In genomic region chr10:44857363-44858016, GRCh38 we compare ENCODE assay signal across 8 cellular contexts. TPM values are rescaled to one million over a fixed set of nuclear protein-coding genes. Genes with fewer than 3 reads are reported as not detected.
DNase-seq lines count a peak whose midpoint lies in the region; ATAC-seq and TF ChIP-seq lines count a peak whose summit lies in the region.

No MANE protein-coding gene starts in this region.

- H3K4me3 ChIP-seq in OCI-LY1 (ENCODE audit: low read depth, low read length, poor library complexity, severe bottlenecking) (no peak overlapping the region), neural cell (ENCODE audit: low read length) (no peak overlapping the region), thyroid gland (replicated peaks in 1 of 3) (no peak overlapping the region)

- H3K9me2 ChIP-seq in OCI-LY1 (ENCODE audit: low read depth, low read length) (no peaks in the 10 kb centered on the region), neural cell (ENCODE audit: insufficient read depth, low read length) (no peaks in the 10 kb centered on the region)

- no peaks in the 10 kb centered on the region for H3K36me3 Mint-ChIP-seq in activated T-cell treated with anti-CD3 and anti-CD28 coated beads, Interleukin-2, amount 50 U/mL, for 24 hours (ENCODE audit: low read depth)

- H2AFZ ChIP-seq in OCI-LY1 (ENCODE audit: low read length): no peak overlapping the region
- no peak overlapping the region for H2AFZ ChIP-seq in neural cell (ENCODE audit: low read depth, low read length)

- peak; percentile 97 for TF ChIP-seq CTCF in GM13976 (IDR thresholded peaks at IDR 0.05; ENCODE audit: borderline replicate concordance, control extremely low read depth, extremely low read depth, insufficient read depth, missing control alignments)
- TF ChIP-seq CTCF in OCI-LY1 (IDR thresholded peaks at IDR 0.05; ENCODE audit: low read length): peak; percentile 95
- peak; percentile 84 for TF ChIP-seq CTCF in neural cell (IDR thresholded peaks at IDR 0.05; ENCODE audit: poor library complexity, severe bottlenecking)
- TF ChIP-seq CTCF in thyroid gland (IDR thresholded peaks at IDR 0.05): peak; percentile 90 to 99 (median 92)

- H3K36me3 ChIP-seq in OCI-LY1 (ENCODE audit: insufficient read depth, low read length): no peaks in the 10 kb centered on the region
- H3K36me3 ChIP-seq in neural cell (ENCODE audit: insufficient read depth, low read length): no peaks in the 10 kb centered on the region
- H3K36me3 ChIP-seq in thyroid gland: no peaks in the 10 kb centered on the region

- DNase-seq in ACHN (peak; percentile 49), GM13976 (ENCODE audit: low spot score) (peak; percentile 82), fibroblast of peridontal ligament (ENCODE audit: extremely low read depth) (peak; percentile 94), thyroid gland (peak; percentile 51 to 61)
- peak; percentile 79 for DNase-seq in activated T-cell treated with anti-CD3 and anti-CD28 coated beads, Interleukin-2, amount 50 U/mL, for 24 hours

- H3K79me2 ChIP-seq in OCI-LY1 (ENCODE audit: insufficient read depth, low read length): no peaks in the 10 kb centered on the region
- no peaks in the 10 kb centered on the region for H3K79me2 ChIP-seq in neural cell (replicated peaks; ENCODE audit: insufficient read depth, low read length)

- WGBS in thyroid gland, 2 donors: 36% methylated on average over 9 of the region's 9 CpGs

- no peak for TF ChIP-seq EP300 in neural cell (conservative IDR thresholded peaks at IDR 0.05; ENCODE audit: poor library complexity, severe bottlenecking)

- TF ChIP-seq RAD21 in neural cell (conservative IDR thresholded peaks at IDR 0.05): peak; percentile 78

- no peaks in the 10 kb centered on the region for H3F3A ChIP-seq in OCI-LY1 (ENCODE audit: insufficient read depth, low read length)
- H3F3A ChIP-seq in neural cell (ENCODE audit: insufficient read depth, low read length, poor library complexity, severe bottlenecking): no peaks in the 10 kb centered on the region

- H3K4me2 ChIP-seq in OCI-LY1 (ENCODE audit: low read length) (no peak overlapping the region), neural cell (ENCODE audit: low read length) (no peak overlapping the region)

- no peak overlapping the region for H3K4me3 Mint-ChIP-seq in activated T-cell treated with anti-CD3 and anti-CD28 coated beads, Interleukin-2, amount 50 U/mL, for 24 hours

- in situ Hi-C loops in ACHN (cut with HindIII; ENCODE audit: low pct_ligation_motif_present, low pct_unique_long_range_greater_than_20kb, low sequenced_read_pairs) (no loop called here), GM13976 (cut with MboI; ENCODE audit: low sequenced_read_pairs, unreplicated experiment) (loop anchor here (25.0 kb wide), 2 partner anchors 470 to 1195 kb away; partner anchors contain the start of gene CXCL12)

- H3K9me3 Mint-ChIP-seq in activated T-cell treated with anti-CD3 and anti-CD28 coated beads, Interleukin-2, amount 50 U/mL, for 24 hours: no peaks in the 10 kb centered on the region

- TF ChIP-seq POLR2A in thyroid gland (IDR thresholded peaks at IDR 0.05): no peak

- H3K27ac Mint-ChIP-seq in activated T-cell treated with anti-CD3 and anti-CD28 coated beads, Interleukin-2, amount 50 U/mL, for 24 hours: no peak overlapping the region

- ATAC-seq in HG03025 (IDR thresholded peaks at IDR 0.05; ENCODE audit: low FRiP score, unreplicated experiment): peak; percentile 68

- H4K20me1 ChIP-seq in OCI-LY1 (ENCODE audit: insufficient read depth, low read length) (no peaks in the 10 kb centered on the region), neural cell (ENCODE audit: insufficient read depth) (no peaks in the 10 kb centered on the region)

- H3K4me1 ChIP-seq in OCI-LY1 (ENCODE audit: insufficient read depth, low read length, severe bottlenecking) (no peaks in the 10 kb centered on the region), thyroid gland (peaks cover 0 to 11% of the 10 kb centered on the region in 2 donors)

- no peak overlapping the region for H3K9ac ChIP-seq in OCI-LY1 (ENCODE audit: low read length)
- no peak overlapping the region for H3K9ac ChIP-seq in neural cell (ENCODE audit: low read length)

- intact Hi-C loops in thyroid gland (cut with DNase I): loop anchor here (5.0 to 10.0 kb wide), 3 partner anchors 123 to 1185 kb away; no protein-coding TSS in a partner anchor

- H3K27ac ChIP-seq in OCI-LY1 (ENCODE audit: low read depth, low read length, poor library complexity, severe bottlenecking): no peak overlapping the region
- H3K27ac ChIP-seq in neural cell (ENCODE audit: low read length): no peak overlapping the region
- H3K27ac ChIP-seq in thyroid gland: no peak overlapping the region

- H3K27me3 Mint-ChIP-seq in activated T-cell treated with anti-CD3 and anti-CD28 coated beads, Interleukin-2, amount 50 U/mL, for 24 hours: peaks cover 3% of the 10 kb centered on the region

- no peaks in the 10 kb centered on the region for H3K4me1 Mint-ChIP-seq in activated T-cell treated with anti-CD3 and anti-CD28 coated beads, Interleukin-2, amount 50 U/mL, for 24 hours (ENCODE audit: low read depth)

- H3K27me3 ChIP-seq in OCI-LY1 (ENCODE audit: insufficient read depth, low read length) (0 out of 2 replicates have a peak, but pooled peaks cover 3% of the 10 kb centered on the region), neural cell (ENCODE audit: insufficient read depth, low read depth, low read length) (no peaks in the 10 kb centered on the region), thyroid gland (no peaks in the 10 kb centered on the region)

- H3K9me3 ChIP-seq in OCI-LY1 (ENCODE audit: low read length): no peaks in the 10 kb centered on the region
- no peaks in the 10 kb centered on the region for H3K9me3 ChIP-seq in neural cell (ENCODE audit: low read length)
- no peaks in the 10 kb centered on the region for H3K9me3 ChIP-seq in thyroid gland

TF ChIP-seq in neural cell, 6 proteins besides CTCF, POLR2A, EP300 and RAD21:
- TF ChIP-seq REST (IDR thresholded peaks at IDR 0.05; ENCODE audit: borderline replicate concordance) (no peak), EZH2 (IDR thresholded peaks at IDR 0.05; ENCODE audit: borderline replicate concordance, insufficient read depth, low read length, poor library complexity, severe bottlenecking) (no peak), TAF1 (IDR thresholded peaks at IDR 0.05; ENCODE audit: low read depth) (no peak), POLR2AphosphoS5 (IDR thresholded peaks at IDR 0.05) (no peak), MXI1 (conservative IDR thresholded peaks at IDR 0.05; ENCODE audit: poor library complexity, severe bottlenecking) (no peak), SMC3 (conservative IDR thresholded peaks at IDR 0.05; ENCODE audit: poor library complexity) (peak; percentile 76)

RNA-seq across cellular contexts. Expression of gene TMEM72, which starts 53.6 kb away (rescaled TPM):
- 1.4 TPM in 2 replicates for polyA plus RNA-seq in neural cell
- 0.24 and 0.58 TPM in 2 replicates for polyA minus RNA-seq in neural cell
- total RNA-seq in thyroid gland: not detected
